Comparison of ENCODE assay signal across 1 cellular context in genomic region chr3:139288266-139288821, GRCh38.
TF ChIP-seq lines count a peak whose summit lies in the region.

No MANE protein-coding gene starts in this region.

TF ChIP-seq in SK-N-SH treated with all-trans-retinoic acid at 6 μM for 48 hours, 23 proteins besides CTCF, POLR2A, EP300 and RAD21 (continued from another document):
- TF ChIP-seq ZNF565 (CRISPR knock-in tag; conservative IDR thresholded peaks at IDR 0.05; ENCODE audit: low read depth) (no peak), ZFP3 (CRISPR knock-in tag; IDR thresholded peaks at IDR 0.05) (no peak), RARB (CRISPR knock-in tag; IDR thresholded peaks at IDR 0.05) (no peak), PPARA (CRISPR knock-in tag; IDR thresholded peaks at IDR 0.05; ENCODE audit: borderline replicate concordance) (no peak), ARNTL (CRISPR knock-in tag; IDR thresholded peaks at IDR 0.05; ENCODE audit: borderline replicate concordance, low read depth) (no peak), CSDC2 (CRISPR knock-in tag; IDR thresholded peaks at IDR 0.05) (no peak), ISL1 (CRISPR knock-in tag; IDR thresholded peaks at IDR 0.05) (no peak), ZFP30 (CRISPR knock-in tag; IDR thresholded peaks at IDR 0.05) (no peak)
- TF ChIP-seq, protein P1, sequence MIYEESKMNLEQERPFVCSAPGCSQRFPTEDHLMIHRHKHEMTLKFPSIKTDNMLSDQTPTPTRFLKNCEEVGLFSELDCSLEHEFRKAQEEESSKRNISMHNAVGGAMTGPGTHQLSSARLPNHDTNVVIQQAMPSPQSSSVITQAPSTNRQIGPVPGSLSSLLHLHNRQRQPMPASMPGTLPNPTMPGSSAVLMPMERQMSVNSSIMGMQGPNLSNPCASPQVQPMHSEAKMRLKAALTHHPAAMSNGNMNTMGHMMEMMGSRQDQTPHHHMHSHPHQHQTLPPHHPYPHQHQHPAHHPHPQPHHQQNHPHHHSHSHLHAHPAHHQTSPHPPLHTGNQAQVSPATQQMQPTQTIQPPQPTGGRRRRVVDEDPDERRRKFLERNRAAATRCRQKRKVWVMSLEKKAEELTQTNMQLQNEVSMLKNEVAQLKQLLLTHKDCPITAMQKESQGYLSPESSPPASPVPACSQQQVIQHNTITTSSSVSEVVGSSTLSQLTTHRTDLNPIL (CRISPR knock-in tag; IDR thresholded peaks at IDR 0.05; ENCODE audit: low read depth) = no peak
